25 cellular contexts compared by ENCODE assay signal in genomic region chr12:79764641-79765040, GRCh38.
"Had no signal": no experiment of that assay in that cellular context is flagged by ENCODE, and none has a peak within 500 bp of the region (broad histone marks: within the 10 kb centered on the region; RNA-seq: fewer than 3 reads in every experiment).

No MANE protein-coding gene starts in this region.

- DNase-seq: colonic mucosa; effector CD8-positive, alpha-beta T cell; endodermal cell; hypothalamus; immature natural killer cell; midbrain; naive thymus-derived CD8-positive, alpha-beta T cell; nephron progenitor cell; nucleus accumbens; stimulated activated CD4-positive, alpha-beta T cell treated with anti-CD3 and anti-CD28 coated beads, Interleukin-12 subunit alpha, Interleukin-12 subunit beta, amount 100 ng/mL, for 4 hours; stimulated activated CD4-positive, alpha-beta T cell treated with anti-CD3 and anti-CD28 coated beads, Interleukin-1b, Interleukin-23, amount 100 ng/mL, for 48 hours; stimulated activated CD4-positive, alpha-beta T cell treated with anti-CD3 and anti-CD28 coated beads, Interleukin-4, amount 100 ng/mL, for 1 hour; stimulated activated CD8-positive, alpha-beta memory T cell treated with anti-CD3 and anti-CD28 coated beads, Interleukin-4, amount 100 ng/mL, for 48 hours; stimulated activated naive CD4-positive, alpha-beta T cell; stomach; thyroid gland had no signal

- H3K27me3 Mint-ChIP-seq: dendritic cell treated with granulocyte-macrophage colony-stimulating factor and Interleukin-4, amounts not matched to agents 40 ng/mL and 50 ng/mL, for 4 days; type B pancreatic cell had no signal

- H3K4me2 ChIP-seq: smooth muscle cell had no signal

- H3K27ac ChIP-seq: colonic mucosa, esophagus muscularis mucosa, prostate gland, right atrium auricular region, stomach, thyroid gland had no signal

- H3K27me3 ChIP-seq: colonic mucosa, esophagus muscularis mucosa, right atrium auricular region, stomach, thyroid gland had no signal

- ATAC-seq: naive thymus-derived CD8-positive, alpha-beta T cell; sciatic nerve had no signal

- H3K4me1 ChIP-seq: colonic mucosa, prostate gland, thyroid gland had no signal

- H3K4me3 Mint-ChIP-seq: dendritic cell treated with granulocyte-macrophage colony-stimulating factor and Interleukin-4, amounts not matched to agents 40 ng/mL and 50 ng/mL, for 4 days; endodermal cell; immature natural killer cell; naive thymus-derived CD8-positive, alpha-beta T cell; nephron progenitor cell; type B pancreatic cell had no signal

- H3K36me3 Mint-ChIP-seq: immature natural killer cell; naive thymus-derived CD8-positive, alpha-beta T cell; type B pancreatic cell had no signal

- H3K4me1 Mint-ChIP-seq: endodermal cell; immature natural killer cell; naive thymus-derived CD8-positive, alpha-beta T cell; nephron progenitor cell had no signal

- H3K9me3 Mint-ChIP-seq: dendritic cell treated with granulocyte-macrophage colony-stimulating factor and Interleukin-4, amounts not matched to agents 40 ng/mL and 50 ng/mL, for 4 days had no signal

- H3K4me3 ChIP-seq: colonic mucosa, esophagus muscularis mucosa, prostate gland, right atrium auricular region, smooth muscle cell, stomach, thyroid gland had no signal

- H3K36me3 ChIP-seq: colonic mucosa, esophagus muscularis mucosa, prostate gland, right atrium auricular region, stomach, thyroid gland had no signal

- H3K27ac Mint-ChIP-seq: dendritic cell treated with granulocyte-macrophage colony-stimulating factor and Interleukin-4, amounts not matched to agents 40 ng/mL and 50 ng/mL, for 4 days; endodermal cell; immature natural killer cell; nephron progenitor cell; type B pancreatic cell had no signal

- FAIRE-seq: frontal cortex, keratinocyte had no signal

- H3K9me3 ChIP-seq: colonic mucosa, esophagus muscularis mucosa, prostate gland, right atrium auricular region, stomach, thyroid gland had no signal
